Comparison of ENCODE assay signal across 26 cellular contexts in the genomic region with DNA sequence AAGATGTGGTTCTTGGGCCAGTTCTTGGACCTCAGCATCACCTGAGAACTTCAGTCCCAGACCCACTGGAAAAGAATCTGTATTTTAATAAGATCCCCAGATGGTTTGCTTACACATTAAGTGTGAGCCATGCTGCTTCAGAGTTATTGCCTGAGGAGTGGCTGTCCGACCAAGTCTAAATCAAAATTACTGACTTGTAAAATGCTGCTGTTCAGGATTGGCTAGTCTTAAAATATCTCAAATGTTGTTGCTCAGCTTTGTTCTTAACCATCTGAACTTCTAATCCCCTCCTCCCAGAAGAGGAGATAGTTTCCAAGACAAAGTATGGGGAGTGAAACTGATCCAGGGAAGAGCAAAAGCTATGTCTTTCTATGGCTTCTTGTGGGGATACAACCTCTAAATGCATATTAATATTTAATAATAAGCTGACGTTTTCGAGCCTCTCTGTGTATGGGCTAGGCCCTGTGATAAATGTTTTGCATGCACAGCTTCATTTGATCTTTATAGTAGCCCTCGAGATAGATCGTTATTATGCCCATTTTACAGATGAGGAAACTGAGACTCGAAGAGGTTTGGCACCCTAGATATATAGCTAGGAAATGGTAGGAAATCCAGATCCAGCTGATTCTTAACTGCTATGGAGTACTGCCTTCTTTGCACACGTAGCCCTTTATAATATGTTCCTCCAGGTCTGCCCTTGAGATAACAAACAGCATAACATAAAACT. TPM values are rescaled to one million over a fixed set of nuclear protein-coding genes. Genes with fewer than 3 reads are reported as not detected.
"Had no signal": no experiment of that assay in that cellular context is flagged by ENCODE, and none has a peak within 500 bp of the region (broad histone marks: within the 10 kb centered on the region; RNA-seq: fewer than 3 reads in every experiment).

No MANE protein-coding gene starts in this region.

- H3K4me1 Mint-ChIP-seq: memory B cell, naive B cell, T-helper 17 cell had no signal

- H3K27ac ChIP-seq: cardiac muscle cell, foreskin keratinocyte, thoracic aorta had no signal

- H3K4me3 ChIP-seq: cardiac muscle cell, thoracic aorta had no signal

- H3K9me3 Mint-ChIP-seq: activated naive CD8-positive, alpha-beta T cell treated with anti-CD3 and anti-CD28 coated beads for 36 hours; activated T-cell treated with anti-CD3 and anti-CD28 coated beads, Interleukin-2, amount 50 U/mL, for 4 hours; memory B cell; neural crest cell had no signal

- H3K9me3 ChIP-seq: thoracic aorta had no signal

- H3K27ac Mint-ChIP-seq: activated naive CD8-positive, alpha-beta T cell treated with anti-CD3 and anti-CD28 coated beads for 36 hours; memory B cell; T-helper 17 cell had no signal

- DNase-seq: activated CD4-positive, alpha-beta T cell treated with anti-CD3 and anti-CD28 coated beads for 4 hours; activated CD4-positive, alpha-beta T cell treated with anti-CD3 and anti-CD28 coated beads, Interleukin-2, amount 50 U/mL, for 48 hours; activated CD4-positive, CD25-positive, alpha-beta regulatory T cell; activated CD8-positive, alpha-beta memory T cell treated with anti-CD3 and anti-CD28 coated beads, Interleukin-2, amount 50 U/mL, for 48 hours; activated naive CD4-positive, alpha-beta T cell treated with Interleukin-2 at 50 U/mL for 16 hours; activated naive CD8-positive, alpha-beta T cell treated with anti-CD3 and anti-CD28 coated beads for 36 hours; activated T-cell treated with anti-CD3 and anti-CD28 coated beads, Interleukin-2, amount 50 U/mL, for 4 hours; amniotic stem cell; erythroblast; foreskin keratinocyte; naive B cell; occipital lobe; stimulated activated CD4-positive, alpha-beta T cell treated with anti-CD3 and anti-CD28 coated beads, Interleukin-2, amount 100 ng/mL, for 48 hours; stimulated activated CD8-positive, alpha-beta memory T cell treated with anti-CD3 and anti-CD28 coated beads, Interleukin-4, amount 100 ng/mL, for 48 hours; stimulated activated naive CD4-positive, alpha-beta T cell; SW 1271; T-helper 17 cell had no signal

- H3K27me3 Mint-ChIP-seq: activated naive CD8-positive, alpha-beta T cell treated with anti-CD3 and anti-CD28 coated beads for 36 hours; memory B cell; naive B cell; T-helper 17 cell had no signal

- H3K4me3 Mint-ChIP-seq: activated naive CD8-positive, alpha-beta T cell treated with anti-CD3 and anti-CD28 coated beads for 36 hours; activated T-cell treated with anti-CD3 and anti-CD28 coated beads, Interleukin-2, amount 50 U/mL, for 4 hours; memory B cell; naive B cell; neural crest cell; T-helper 17 cell had no signal

- FAIRE-seq: endometrium, islet of Langerhans had no signal

- ATAC-seq: activated T-cell treated with anti-CD3 and anti-CD28 coated beads, Interleukin-2, amount 50 U/mL, for 4 hours; foreskin keratinocyte; T-helper 17 cell had no signal

- H3K27me3 ChIP-seq: cardiac muscle cell, foreskin keratinocyte had no signal

RNA-seq across cellular contexts. Expression of a gene that starts 52.2 kb away (rescaled TPM):
- total RNA-seq: activated CD8-positive, alpha-beta memory T cell treated with anti-CD3 and anti-CD28 coated beads for 36 hours; activated naive CD8-positive, alpha-beta T cell treated with anti-CD3 and anti-CD28 coated beads for 36 hours; activated T-cell treated with anti-CD3 and anti-CD28 coated beads, Interleukin-2, amount 50 U/mL, for 4 hours; fibroblast of lung; foreskin keratinocyte; neural crest cell; renal cortical epithelial cell had no signal
- polyA plus RNA-seq: fibroblast of lung, foreskin keratinocyte had no signal
